ENCODE assay signal across 16 cellular contexts in genomic region chr17:13743906-13744305, GRCh38.
DNase-seq lines count a peak whose midpoint lies in the region; ATAC-seq and TF ChIP-seq lines count a peak whose summit lies in the region.
"Had no signal": no experiment of that assay in that cellular context is flagged by ENCODE, and none has a peak within 500 bp of the region (broad histone marks: within the 10 kb centered on the region; RNA-seq: fewer than 3 reads in every experiment).

No MANE protein-coding gene starts in this region.

- H2BK5ac ChIP-seq in trophoblast cell (ENCODE audit: low read depth, low read length, poor library complexity), result no peak overlapping the region

- H3K36me3 ChIP-seq in breast epithelium (no peaks in the 10 kb centered on the region), trophoblast cell (ENCODE audit: control insufficient read depth in 1 of 2, insufficient read depth in 2 of 2, low read length in 2 of 2) (no peaks in the 10 kb centered on the region), suprapubic skin (no peaks in the 10 kb centered on the region)

- H3K4me1 ChIP-seq in breast epithelium (no peaks in the 10 kb centered on the region), trophoblast cell (ENCODE audit: control insufficient read depth in 1 of 2, insufficient read depth in 2 of 2, low read length in 2 of 2) (peaks cover 7 to 10% of the 10 kb centered on the region in 2 experiments), suprapubic skin (no peaks in the 10 kb centered on the region)
- H3K4me1 ChIP-seq: Caco-2 had no signal

- no peak overlapping the region for H3K18ac ChIP-seq in trophoblast cell (ENCODE audit: low read length)

- H2AFZ ChIP-seq in trophoblast cell (ENCODE audit: insufficient read depth, low read length, poor library complexity), result no peak overlapping the region
- H2AFZ ChIP-seq: GM23248 had no signal

- H3K27me3 ChIP-seq in breast epithelium (no peaks in the 10 kb centered on the region), trophoblast cell (ENCODE audit: insufficient read depth, low read length) (no peaks in the 10 kb centered on the region), suprapubic skin (no peaks in the 10 kb centered on the region)

- intact Hi-C loops in MCF 10A (cut with micrococcal nuclease) (no loop called here), breast epithelium (cut with DNase I; ENCODE audit: low total_unique reads) (no loop called here)

- no peak overlapping the region for H2AK5ac ChIP-seq in trophoblast cell (ENCODE audit: low read length)

- BruUV-seq in MCF 10A (replicated peaks; lab: Mats Ljungman, UMichigan), result no TSS peak

- H2BK120ac ChIP-seq in trophoblast cell (ENCODE audit: insufficient read depth, low read length, poor library complexity), result no peak overlapping the region

- H3K4me1 Mint-ChIP-seq in MCF 10A (ENCODE audit: insufficient read depth, unreplicated experiment), result peaks cover 8% of the 10 kb centered on the region
- H3K4me1 Mint-ChIP-seq in stimulated activated naive B cell treated with anti-CD40 and anti-IgM and Interleukin-4, amounts not matched to agents 10 μg/mL and 1 μg/mL and 100 μg/mL, for 72 hours, result no peaks in the 10 kb centered on the region
- H3K4me1 Mint-ChIP-seq: CD14-positive monocyte had no signal

- H3K36me3 Mint-ChIP-seq in MCF 10A (ENCODE audit: insufficient read depth, unreplicated experiment), result no peaks in the 10 kb centered on the region
- no peaks in the 10 kb centered on the region for H3K36me3 Mint-ChIP-seq in stimulated activated naive B cell treated with anti-CD40 and anti-IgM and Interleukin-4, amounts not matched to agents 10 μg/mL and 1 μg/mL and 100 μg/mL, for 72 hours
- H3K36me3 Mint-ChIP-seq: CD14-positive monocyte; CD8-positive, alpha-beta T cell had no signal

- H4K8ac ChIP-seq in trophoblast cell (ENCODE audit: low read depth, low read length), result no peak overlapping the region

- CTCF ChIA-PET in MCF 10A (lab: Yijun Ruan, JAX), result interaction anchor here (0.5 to 1.4 kb wide), 5 partner anchors 31 to 558 kb away, joined by 3 to 4 read pairs (median 3); no protein-coding TSS in a partner anchor

- no peak overlapping the region for H3K27ac ChIP-seq in breast epithelium
- H3K27ac ChIP-seq in epithelial cell of prostate, result peak overlapping the region; percentile 53
- no peak overlapping the region for H3K27ac ChIP-seq in trophoblast cell (ENCODE audit: low read depth, low read length)
- no peak overlapping the region for H3K27ac ChIP-seq in suprapubic skin
- H3K27ac ChIP-seq: 22Rv1, GM23248, HL-60 had no signal

- no peaks in the 10 kb centered on the region for H3K27me3 Mint-ChIP-seq in MCF 10A (ENCODE audit: insufficient read depth, unreplicated experiment)
- peaks cover 16 to 22% of the 10 kb centered on the region in 2 donors for H3K27me3 Mint-ChIP-seq in stimulated activated naive B cell treated with anti-CD40 and anti-IgM and Interleukin-4, amounts not matched to agents 10 μg/mL and 1 μg/mL and 100 μg/mL, for 72 hours

- H3K79me1 ChIP-seq in trophoblast cell (ENCODE audit: low read length), result peaks cover 7% of the 10 kb centered on the region

- H4K91ac ChIP-seq in trophoblast cell (ENCODE audit: low read depth, low read length), result no peak overlapping the region

- no peaks in the 10 kb centered on the region for H3K9me3 Mint-ChIP-seq in MCF 10A (ENCODE audit: unreplicated experiment)
- H3K9me3 Mint-ChIP-seq in stimulated activated naive B cell treated with anti-CD40 and anti-IgM and Interleukin-4, amounts not matched to agents 10 μg/mL and 1 μg/mL and 100 μg/mL, for 72 hours, result peaks cover 6% of the 10 kb centered on the region in 2 donors
- H3K9me3 Mint-ChIP-seq: CD8-positive, alpha-beta T cell had no signal

- no peak overlapping the region for H3K4ac ChIP-seq in trophoblast cell (ENCODE audit: low read depth, low read length)

- H4K12ac ChIP-seq in trophoblast cell (ENCODE audit: low read depth, low read length), result no peak overlapping the region

- TF ChIP-seq POLR2A in breast epithelium (IDR thresholded peaks at IDR 0.05) (no peak), suprapubic skin (IDR thresholded peaks at IDR 0.05) (no peak)

- no peaks in the 10 kb centered on the region for H3K9me3 ChIP-seq in breast epithelium
- no peaks in the 10 kb centered on the region for H3K9me3 ChIP-seq in trophoblast cell (ENCODE audit: insufficient read depth, low read depth, low read length)
- no peaks in the 10 kb centered on the region for H3K9me3 ChIP-seq in suprapubic skin
- H3K9me3 ChIP-seq: Caco-2 had no signal

- DNase-seq in MCF 10A (ENCODE audit: unreplicated experiment) (peak; percentile 35), breast epithelium (ENCODE audit: low spot score in 2 of 2) (no peak), epithelial cell of prostate (ENCODE audit: low read depth, low spot score) (peak; percentile 64), trophoblast cell (no peak), cerebellum (ENCODE audit: low spot score) (no peak), suprapubic skin (ENCODE audit: low spot score in 2 of 2) (no peak)
- DNase-seq in stimulated activated naive B cell treated with anti-CD40 and anti-IgM and Interleukin-4, amounts not matched to agents 10 μg/mL and 1 μg/mL and 100 μg/mL, for 72 hours, result no peak
- DNase-seq: Caco-2; CD8-positive, alpha-beta T cell; DND-41; GDM1; GM23248 had no signal

- H3K9ac ChIP-seq in trophoblast cell (ENCODE audit: low read length), result no peak overlapping the region
- H3K9ac ChIP-seq: GM23248 had no signal

- no peak overlapping the region for H3K4me3 Mint-ChIP-seq in MCF 10A (ENCODE audit: unreplicated experiment)
- H3K4me3 Mint-ChIP-seq in stimulated activated naive B cell treated with anti-CD40 and anti-IgM and Interleukin-4, amounts not matched to agents 10 μg/mL and 1 μg/mL and 100 μg/mL, for 72 hours, result no peak overlapping the region
- H3K4me3 Mint-ChIP-seq: CD14-positive monocyte; CD8-positive, alpha-beta T cell had no signal

- peak overlapping the region; percentile 44 for H3K27ac Mint-ChIP-seq in MCF 10A (ENCODE audit: low read depth, unreplicated experiment)
- H3K27ac Mint-ChIP-seq in stimulated activated naive B cell treated with anti-CD40 and anti-IgM and Interleukin-4, amounts not matched to agents 10 μg/mL and 1 μg/mL and 100 μg/mL, for 72 hours, result no peak overlapping the region
- H3K27ac Mint-ChIP-seq: CD14-positive monocyte; CD8-positive, alpha-beta T cell had no signal

- H3K79me2 ChIP-seq in trophoblast cell (ENCODE audit: control insufficient read depth, insufficient read depth, low read length, poor library complexity), result no peaks in the 10 kb centered on the region

- H3K4me2 ChIP-seq in trophoblast cell (ENCODE audit: low read length), result no peak overlapping the region

- no peak for ATAC-seq in stimulated activated naive B cell treated with anti-CD40 and anti-IgM and Interleukin-4, amounts not matched to agents 10 μg/mL and 1 μg/mL and 100 μg/mL, for 72 hours (replicated peaks)
- ATAC-seq: CD8-positive, alpha-beta T cell; HCT116 had no signal

- no peak for TF ChIP-seq CTCF in MCF 10A (IDR thresholded peaks at IDR 0.05; ENCODE audit: unreplicated experiment)
- no peak for TF ChIP-seq CTCF in breast epithelium (IDR thresholded peaks at IDR 0.05)
- TF ChIP-seq CTCF in suprapubic skin (IDR thresholded peaks at IDR 0.05), result no peak

- H3K4me3 ChIP-seq in breast epithelium, result no peak overlapping the region
- no peak overlapping the region for H3K4me3 ChIP-seq in trophoblast cell (ENCODE audit: low read depth, low read length)
- H3K4me3 ChIP-seq in suprapubic skin, result no peak overlapping the region
- H3K4me3 ChIP-seq: GM23248 had no signal

- WGBS in trophoblast cell (ENCODE audit: extremely low coverage, insufficient coverage, insufficient read length), result no CpG with 5 or more reads among the region's 3 CpGs
- WGBS in suprapubic skin, result 83% methylated on average over 3 of the region's 3 CpGs

- POLR2A ChIA-PET in MCF 10A (lab: Yijun Ruan, JAX), result interaction anchor here (0.5 to 2.4 kb wide), 6 partner anchors 10 to 30 kb away, joined by 3 to 11 read pairs (median 6); no protein-coding TSS in a partner anchor

- peak overlapping the region; percentile 72 for H2BK12ac ChIP-seq in trophoblast cell (ENCODE audit: low read length)

- H3K23ac ChIP-seq in trophoblast cell (ENCODE audit: low read length), result no peak overlapping the region

- no peak for TF ChIP-seq EP300 in suprapubic skin (IDR thresholded peaks at IDR 0.05)

- no peak overlapping the region for H3K14ac ChIP-seq in trophoblast cell (ENCODE audit: low read length)

Comparison
In these comparisons a context has a peak if more than half of its experiments do, and no peak if none do; other contexts are left out.
1. DNase-seq: peak in MCF 10A (single experiment) and epithelial cell of prostate (single experiment); none in breast epithelium (0 of 2), trophoblast cell (0 of 2), stimulated activated naive B cell treated with anti-CD40 and anti-IgM and Interleukin-4, amounts not matched to agents 10 μg/mL and 1 μg/mL and 100 μg/mL, for 72 hours (single experiment), cerebellum (single experiment) and suprapubic skin (0 of 2).